16 cellular contexts compared by ENCODE assay signal in the genomic region with DNA sequence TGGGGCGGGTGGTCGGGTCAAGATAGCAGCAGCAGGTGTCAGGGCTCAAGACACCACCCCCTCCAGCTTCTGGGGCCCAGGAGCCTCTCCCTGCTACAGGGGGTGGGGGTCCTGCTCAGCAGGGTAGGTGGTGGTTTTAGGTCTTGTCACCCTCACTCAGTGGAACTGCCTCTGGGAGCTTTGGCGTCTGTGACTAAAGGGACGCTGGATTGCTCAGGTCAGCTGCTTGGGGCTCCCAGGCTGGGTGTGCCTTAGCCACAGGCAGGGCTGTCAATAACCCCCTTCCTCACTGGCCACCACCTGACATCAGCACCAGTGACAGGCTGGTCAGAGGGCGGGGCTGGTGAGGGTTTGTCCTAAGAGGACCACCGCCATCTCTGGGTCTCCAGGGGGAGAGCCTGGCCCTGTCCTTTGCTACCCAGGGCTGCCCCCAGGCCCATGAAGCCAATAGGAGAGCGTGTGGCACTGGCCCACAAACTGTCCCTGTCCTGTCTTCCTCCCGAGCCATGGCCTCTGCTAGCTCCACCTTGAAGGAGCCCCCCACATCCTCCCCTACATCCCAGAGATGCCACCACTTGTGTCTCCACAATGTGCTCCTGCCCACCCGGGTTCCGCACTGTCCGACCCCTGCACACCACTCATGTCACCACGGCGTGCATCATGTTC. TPM values are rescaled to one million over a fixed set of nuclear protein-coding genes. Genes with fewer than 3 reads are reported as not detected.
A peak's percentile ranks its signal among the peaks of the same experiment; 100 is the strongest.
DNase-seq lines count a peak whose midpoint lies in the region; ATAC-seq and TF ChIP-seq lines count a peak whose summit lies in the region.
"Had no signal": no experiment of that assay in that cellular context is flagged by ENCODE, and none has a peak within 500 bp of the region (broad histone marks: within the 10 kb centered on the region; RNA-seq: fewer than 3 reads in every experiment).

No MANE protein-coding gene starts in this region.

- H3K18ac ChIP-seq in neuronal stem cell (ENCODE audit: low read length), result no peak overlapping the region

- no peak overlapping the region for H4K8ac ChIP-seq in neuronal stem cell (ENCODE audit: low read depth, low read length)

- no peak overlapping the region for H3K9ac ChIP-seq in neuronal stem cell (ENCODE audit: low read depth, low read length, poor library complexity)

- H3K4ac ChIP-seq in neuronal stem cell (ENCODE audit: low read length), result no peak overlapping the region

- DNase-seq in activated CD4-positive, alpha-beta T cell treated with anti-CD3 and anti-CD28 coated beads, Interleukin-2, amount 10 ng/mL, durations not matched to agents 7 days and 5 days, result no peak
- no peak for DNase-seq in activated CD4-positive, alpha-beta T cell treated with anti-CD3 and anti-CD28 coated beads for 4 hours
- DNase-seq in Caco-2 (no peak), neuronal stem cell (ENCODE audit: low spot score) (no peak), tibial artery (no peak), putamen (ENCODE audit: low spot score) (no peak)
- DNase-seq: DMS79 treated with DMSO at 0.1 percent for 48 hours, NCI-H1436, NCI-H2029 treated with DMSO at 0.1 percent for 48 hours, NCI-H510A, SIG-M5 had no signal

- no peak overlapping the region for H3K4me3 Mint-ChIP-seq in activated CD4-positive, alpha-beta T cell treated with anti-CD3 and anti-CD28 coated beads, Interleukin-2, amount 10 ng/mL, durations not matched to agents 7 days and 5 days
- H3K4me3 Mint-ChIP-seq in Caco-2 (ENCODE audit: unreplicated experiment), result no peak overlapping the region
- H3K4me3 Mint-ChIP-seq in activated T-helper 17 cell treated with anti-CD3 and anti-CD28 coated beads, Interleukin-2, amount 50 U/mL, for 72 hours, result no peak overlapping the region

- H3K9me3 Mint-ChIP-seq in activated CD4-positive, alpha-beta T cell treated with anti-CD3 and anti-CD28 coated beads, Interleukin-2, amount 10 ng/mL, durations not matched to agents 7 days and 5 days, result no peaks in the 10 kb centered on the region
- no peaks in the 10 kb centered on the region for H3K9me3 Mint-ChIP-seq in Caco-2 (ENCODE audit: unreplicated experiment)
- H3K9me3 Mint-ChIP-seq in activated T-helper 17 cell treated with anti-CD3 and anti-CD28 coated beads, Interleukin-2, amount 50 U/mL, for 72 hours, result no peaks in the 10 kb centered on the region

- H3K4me2 ChIP-seq in neuronal stem cell (ENCODE audit: insufficient read depth, low read length, poor library complexity, severe bottlenecking), result no peak overlapping the region

- WGBS in neuronal stem cell (ENCODE audit: extremely low coverage in 2 of 2, insufficient read length in 2 of 2, insufficient replicate concordance in 1 of 2), 2 donors, result no CpG with 5 or more reads among the region's 13 CpGs

- peaks cover 27% of the 10 kb centered on the region for H3K4me1 Mint-ChIP-seq in activated CD4-positive, alpha-beta T cell treated with anti-CD3 and anti-CD28 coated beads, Interleukin-2, amount 10 ng/mL, durations not matched to agents 7 days and 5 days
- no peaks in the 10 kb centered on the region for H3K4me1 Mint-ChIP-seq in Caco-2 (ENCODE audit: low read depth, unreplicated experiment)
- H3K4me1 Mint-ChIP-seq in activated T-helper 17 cell treated with anti-CD3 and anti-CD28 coated beads, Interleukin-2, amount 50 U/mL, for 72 hours, result peaks cover 11% of the 10 kb centered on the region

- H3K27me3 ChIP-seq in Caco-2 (replicated peaks; ENCODE audit: control insufficient read depth, insufficient read depth, low read length) (no peaks in the 10 kb centered on the region), neuronal stem cell (ENCODE audit: control insufficient read depth in 3 of 3, insufficient read depth in 3 of 3, low read depth in 1 of 3, low read length in 3 of 3) (no peaks in the 10 kb centered on the region), tibial artery (no peaks in the 10 kb centered on the region)
- H3K27me3 ChIP-seq: BLaER1 treated with 17β-estradiol and CSF1 and Interleukin-3, amounts not matched to agents 10 nM and 100 nM had no signal

- no peak overlapping the region for H2BK120ac ChIP-seq in neuronal stem cell (ENCODE audit: low read depth, low read length)

- no peak overlapping the region for H2AFZ ChIP-seq in neuronal stem cell (ENCODE audit: low read length)

- peaks cover 2% of the 10 kb centered on the region for H3K79me1 ChIP-seq in neuronal stem cell (ENCODE audit: low read depth, low read length)

- peak overlapping the region; percentile 3 for H2BK5ac ChIP-seq in neuronal stem cell (ENCODE audit: low read length)

- no peak overlapping the region for H2BK15ac ChIP-seq in neuronal stem cell (ENCODE audit: low read length)

- intact Hi-C loops in Caco-2 (cut with micrococcal nuclease; ENCODE audit: unreplicated experiment) (no loop called here), tibial artery (cut with DNase I; ENCODE audit: low total_unique reads) (no loop called here)

- H3K9me3 ChIP-seq in Caco-2, result no peaks in the 10 kb centered on the region
- H3K9me3 ChIP-seq in neuronal stem cell (replicated peaks in 1 of 2; ENCODE audit: control insufficient read depth in 2 of 2, insufficient read depth in 1 of 2, low read depth in 1 of 2, low read length in 2 of 2), result no peaks in the 10 kb centered on the region
- no peaks in the 10 kb centered on the region for H3K9me3 ChIP-seq in tibial artery
- H3K9me3 ChIP-seq: BLaER1 treated with 17β-estradiol and CSF1 and Interleukin-3, amounts not matched to agents 10 nM and 100 nM had no signal

- H3K4me3 ChIP-seq in Caco-2 (ENCODE audit: low read depth, low read length) (no peak overlapping the region), neuronal stem cell (ENCODE audit: low read length in 2 of 2) (no peak overlapping the region), tibial artery (no peak overlapping the region)
- H3K4me3 ChIP-seq: BLaER1 treated with 17β-estradiol and CSF1 and Interleukin-3, amounts not matched to agents 10 nM and 100 nM had no signal

- H2BK12ac ChIP-seq in neuronal stem cell (ENCODE audit: low read length), result no peak overlapping the region

- ATAC-seq in activated T-helper 17 cell treated with anti-CD3 and anti-CD28 coated beads, Interleukin-2, amount 50 U/mL, for 72 hours (replicated peaks), result no peak
- ATAC-seq in GM18870 (IDR thresholded peaks at IDR 0.05; ENCODE audit: unreplicated experiment), result no peak
- ATAC-seq: HCT116 had no signal

- H4K91ac ChIP-seq in neuronal stem cell (ENCODE audit: low read depth, low read length, poor library complexity), result no peak overlapping the region

- H3K36me3 ChIP-seq in Caco-2 (ENCODE audit: control insufficient read depth, insufficient read depth, low read length) (no peaks in the 10 kb centered on the region; the same call in 1 of the 2 replicates), neuronal stem cell (replicated peaks in 1 of 2; ENCODE audit: control insufficient read depth in 2 of 2, insufficient read depth in 2 of 2, low read length in 2 of 2) (peaks cover 41 to 69% of the 10 kb centered on the region in 2 donors), tibial artery (peaks cover 47 to 76% (median 62%) of the 10 kb centered on the region in 3 donors)

- peak overlapping the region; percentile 27 for H3K14ac ChIP-seq in neuronal stem cell (ENCODE audit: low read length)

- peak overlapping the region; percentile 66 for H3K27ac Mint-ChIP-seq in activated CD4-positive, alpha-beta T cell treated with anti-CD3 and anti-CD28 coated beads, Interleukin-2, amount 10 ng/mL, durations not matched to agents 7 days and 5 days
- peak overlapping the region; percentile 61 for H3K27ac Mint-ChIP-seq in Caco-2 (ENCODE audit: unreplicated experiment)
- peak overlapping the region; percentile 48 for H3K27ac Mint-ChIP-seq in activated T-helper 17 cell treated with anti-CD3 and anti-CD28 coated beads, Interleukin-2, amount 50 U/mL, for 72 hours

- H3K27ac ChIP-seq in neuronal stem cell (replicated peaks; ENCODE audit: low read length), result no peak overlapping the region
- no peak overlapping the region for H3K27ac ChIP-seq in tibial artery
- H3K27ac ChIP-seq: 22Rv1 had no signal

- no peaks in the 10 kb centered on the region for H3K27me3 Mint-ChIP-seq in activated CD4-positive, alpha-beta T cell treated with anti-CD3 and anti-CD28 coated beads, Interleukin-2, amount 10 ng/mL, durations not matched to agents 7 days and 5 days
- no peaks in the 10 kb centered on the region for H3K27me3 Mint-ChIP-seq in Caco-2 (ENCODE audit: insufficient read depth, unreplicated experiment)
- no peaks in the 10 kb centered on the region for H3K27me3 Mint-ChIP-seq in activated T-helper 17 cell treated with anti-CD3 and anti-CD28 coated beads, Interleukin-2, amount 50 U/mL, for 72 hours

- CTCF ChIA-PET in activated CD4-positive, alpha-beta T cell treated with anti-CD3 and anti-CD28 coated beads, Interleukin-2, amount 10 ng/mL, durations not matched to agents 7 days and 5 days (lab: Charles Lee), result interaction anchor here (1.6 to 1.8 kb wide), 2 partner anchors 10 to 32 kb away, joined by 6 to 7 read pairs; no protein-coding TSS in a partner anchor
- CTCF ChIA-PET in Caco-2 (lab: Charles Lee), result interaction anchor here (0.5 to 0.9 kb wide), 2 partner anchors 15 to 69 kb away, joined by 3 read pairs; no protein-coding TSS in a partner anchor

- H3K4me1 ChIP-seq in Caco-2 (no peaks in the 10 kb centered on the region), neuronal stem cell (ENCODE audit: control insufficient read depth in 2 of 2, insufficient read depth in 1 of 2, low read depth in 1 of 2, low read length in 2 of 2) (no peaks in the 10 kb centered on the region), tibial artery (peaks cover 0 to 10% (median 4%) of the 10 kb centered on the region in 4 donors)

- peaks cover 18% of the 10 kb centered on the region for H3K36me3 Mint-ChIP-seq in activated CD4-positive, alpha-beta T cell treated with anti-CD3 and anti-CD28 coated beads, Interleukin-2, amount 10 ng/mL, durations not matched to agents 7 days and 5 days (ENCODE audit: low read depth)
- H3K36me3 Mint-ChIP-seq in Caco-2 (ENCODE audit: insufficient read depth, unreplicated experiment), result peaks cover 24% of the 10 kb centered on the region
- H3K36me3 Mint-ChIP-seq in activated T-helper 17 cell treated with anti-CD3 and anti-CD28 coated beads, Interleukin-2, amount 50 U/mL, for 72 hours (ENCODE audit: low read depth), result peaks cover 29% of the 10 kb centered on the region

- no peak overlapping the region for H3K23ac ChIP-seq in neuronal stem cell (ENCODE audit: low read depth, low read length, poor library complexity)

- POLR2A ChIA-PET in activated CD4-positive, alpha-beta T cell treated with anti-CD3 and anti-CD28 coated beads, Interleukin-2, amount 10 ng/mL, durations not matched to agents 7 days and 5 days (lab: Charles Lee), result no interaction called here
- POLR2A ChIA-PET in Caco-2 (lab: Charles Lee), result no interaction called here

- H2AK5ac ChIP-seq in neuronal stem cell (ENCODE audit: low read depth, low read length), result no peak overlapping the region

- no peak for TF ChIP-seq CTCF in Caco-2 (IDR thresholded peaks at IDR 0.05; ENCODE audit: insufficient read depth in 1 of 2, low read depth in 1 of 2, low read length in 1 of 2, severe bottlenecking in 1 of 2, unreplicated experiment in 1 of 2)
- no peak for TF ChIP-seq CTCF in tibial artery (IDR thresholded peaks at IDR 0.05)

- no TSS peak for BruUV-seq in Caco-2 (replicated peaks; lab: Mats Ljungman, UMichigan)

RNA-seq across cellular contexts. Expression of a gene that starts 36.4 kb away (rescaled TPM):
- total RNA-seq in activated CD4-positive, alpha-beta T cell treated with anti-CD3 and anti-CD28 coated beads, Interleukin-2, amount 10 ng/mL, durations not matched to agents 7 days and 5 days, result 10 to 100 TPM; 71.9 to 81.4 TPM
- total RNA-seq in Caco-2 (2022), result 51.3 and 62.6 TPM in 2 replicates
- 10 to 100 TPM; 58.8 to 67.9 TPM for total RNA-seq in activated T-helper 17 cell treated with anti-CD3 and anti-CD28 coated beads, Interleukin-2, amount 50 U/mL, for 72 hours
- polyA plus RNA-seq in neuronal stem cell (2013, experiment 1 of 2), result 17.0 TPM
- polyA plus RNA-seq in neuronal stem cell (2013, experiment 2 of 2), result 17.6 TPM

RNA-seq across cellular contexts. Expression of a gene that starts 36.7 kb away (rescaled TPM):
- 10 to 100 TPM; 70.8 to 73.1 TPM for total RNA-seq in activated CD4-positive, alpha-beta T cell treated with anti-CD3 and anti-CD28 coated beads, Interleukin-2, amount 10 ng/mL, durations not matched to agents 7 days and 5 days
- 51.2 and 58.4 TPM in 2 replicates for total RNA-seq in Caco-2 (2022)
- 10 to 100 TPM; 50.2 to 51.1 TPM for total RNA-seq in activated T-helper 17 cell treated with anti-CD3 and anti-CD28 coated beads, Interleukin-2, amount 50 U/mL, for 72 hours
- 53.3 TPM for polyA plus RNA-seq in neuronal stem cell (2013, experiment 1 of 2)
- polyA plus RNA-seq in neuronal stem cell (2013, experiment 2 of 2), result 55.9 TPM

RNA-seq across cellular contexts. Expression of a gene that starts 48.4 kb away (rescaled TPM):
- total RNA-seq in activated CD4-positive, alpha-beta T cell treated with anti-CD3 and anti-CD28 coated beads, Interleukin-2, amount 10 ng/mL, durations not matched to agents 7 days and 5 days, result 100 to 1,000 TPM; 122 to 135 TPM
- total RNA-seq in Caco-2 (2022), result 118 and 126 TPM in 2 replicates
- 100 to 1,000 TPM in 1 of 2 donors, 10 to 100 TPM in 1; 88.0 to 160 TPM for total RNA-seq in activated T-helper 17 cell treated with anti-CD3 and anti-CD28 coated beads, Interleukin-2, amount 50 U/mL, for 72 hours
- polyA plus RNA-seq in neuronal stem cell (2013, experiment 1 of 2), result 59.3 TPM
- 61.3 TPM for polyA plus RNA-seq in neuronal stem cell (2013, experiment 2 of 2)
